Comparison of ENCODE assay signal across 8 cellular contexts in the genomic region with DNA sequence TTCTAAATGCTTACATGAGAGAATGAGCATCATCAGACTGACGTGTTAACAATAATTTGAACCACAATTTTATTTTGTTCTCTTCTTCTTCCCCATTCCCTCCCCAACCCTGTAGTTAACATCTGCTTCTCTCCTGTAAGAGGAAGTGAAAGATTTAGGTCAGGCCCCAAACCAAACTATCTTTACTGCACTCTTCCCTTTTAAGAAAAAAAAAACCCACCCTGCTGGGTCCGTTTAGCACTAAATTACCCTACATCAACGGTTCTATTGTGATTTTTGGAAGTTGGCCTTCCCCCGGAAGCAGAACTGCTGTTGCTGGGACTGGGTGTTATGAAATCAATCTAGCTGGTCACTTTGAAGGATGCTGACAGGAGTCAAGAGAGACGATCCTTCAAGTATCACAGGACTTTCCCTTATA. TPM values are rescaled to one million over a fixed set of nuclear protein-coding genes. Genes with fewer than 3 reads are reported as not detected.
DNase-seq lines count a peak whose midpoint lies in the region; ATAC-seq, FAIRE-seq and TF ChIP-seq lines count a peak whose summit lies in the region.

No MANE protein-coding gene starts in this region.

- intact Hi-C loops in ovary (cut with DNase I): no loop called here

- H3K27ac ChIP-seq in ovary: no peak overlapping the region
- H3K27ac ChIP-seq in WERI-Rb-1: no peak overlapping the region

- DNase-seq in hippocampal formation (lab: John Stamatoyannopoulos, UW) (peak; percentile 26 to 34), ovary (no peak), HTR-8/SVneo (ENCODE audit: insufficient read length, low spot score) (no peak), WERI-Rb-1 (no peak), islet precursor cell (no peak)

- H3K9me3 ChIP-seq in ovary (no peaks in the 10 kb centered on the region), WERI-Rb-1 (ENCODE audit: severe bottlenecking) (no peaks in the 10 kb centered on the region)

- TF ChIP-seq EP300 in ovary (IDR thresholded peaks at IDR 0.05): no peak

- TF ChIP-seq POLR2A in ovary (IDR thresholded peaks at IDR 0.05): no peak

- no peak for FAIRE-seq in HTR-8/SVneo (lab: Jason Lieb, UNC)

- ATAC-seq in GM18508 (IDR thresholded peaks at IDR 0.05; ENCODE audit: insufficient read depth, unreplicated experiment): peak; percentile 82
- ATAC-seq in GM21723 (IDR thresholded peaks at IDR 0.05; ENCODE audit: unreplicated experiment): peak; percentile 92
- peak; percentile 83 for ATAC-seq in HG03565 (IDR thresholded peaks at IDR 0.05; ENCODE audit: unreplicated experiment)

- H3K27me3 ChIP-seq in ovary: no peaks in the 10 kb centered on the region
- no peaks in the 10 kb centered on the region for H3K27me3 ChIP-seq in WERI-Rb-1 (ENCODE audit: insufficient read depth, low read depth, severe bottlenecking)

- 52 to 54% (median 54%) methylated on average over 5 of the region's 5 CpGs for WGBS in ovary, 3 donors

- TF ChIP-seq CTCF in ovary (IDR thresholded peaks at IDR 0.05): no peak
- TF ChIP-seq CTCF in WERI-Rb-1 (IDR thresholded peaks at IDR 0.05; ENCODE audit: low read depth, low read length): no peak

- H3K4me3 ChIP-seq in ovary (no peak overlapping the region), WERI-Rb-1 (ENCODE audit: low read depth, low read length) (no peak overlapping the region)

- H3K36me3 ChIP-seq in ovary (no peaks in the 10 kb centered on the region), WERI-Rb-1 (no peaks in the 10 kb centered on the region)

- H3K4me1 ChIP-seq in ovary (ENCODE audit: insufficient read depth): no peaks in the 10 kb centered on the region

RNA-seq across cellular contexts. Expression of a gene that starts 49.4 kb away (rescaled TPM):
- 100 to 1,000 TPM in 1 of 7 donors, 10 to 100 TPM in 6; 29.2 to 194 (median 45.5) TPM for total RNA-seq in ovary
- polyA plus RNA-seq in ovary: 10 to 100 TPM in 1 of 2 donors, 1 to 10 TPM in 1; 7.5 to 18.8 TPM

Comparison
In these comparisons a context has a peak if more than half of its experiments do, and no peak if none do; other contexts are left out.
1. DNase-seq: peak in hippocampal formation (2 of 2); none in ovary (0 of 5), HTR-8/SVneo (single experiment), WERI-Rb-1 (single experiment) and islet precursor cell (single experiment).
2. Peak in every context shown above with its lines, with median percentiles within 50 percentile points of each other: ATAC-seq.